Comparison of ENCODE assay signal across 16 cellular contexts in genomic region chr9:88791105-88791805, GRCh38.
A peak's percentile ranks its signal among the peaks of the same experiment; 100 is the strongest.
DNase-seq lines count a peak whose midpoint lies in the region; ATAC-seq, FAIRE-seq and TF ChIP-seq lines count a peak whose summit lies in the region.
"Had no signal": no experiment of that assay in that cellular context is flagged by ENCODE, and none has a peak within 500 bp of the region (broad histone marks: within the 10 kb centered on the region; RNA-seq: fewer than 3 reads in every experiment).

No MANE protein-coding gene starts in this region.

- no peak overlapping the region for H3K9ac ChIP-seq in keratinocyte (ENCODE audit: control insufficient read depth, extremely low read depth, insufficient read depth, low read length)
- H3K9ac ChIP-seq: neural progenitor cell, SK-N-SH had no signal

- DNase-seq in HFFc6 (peak; percentile 65), coronary artery (ENCODE audit: low spot score) (no peak), keratinocyte (ENCODE audit: low read depth, low spot score) (no peak), GM19238 (ENCODE audit: insufficient read length, low spot score) (no peak), HUDEP-2 (lab: John Stamatoyannopoulos, UW; ENCODE audit: unreplicated experiment in 76 of 76) (no peak)
- DNase-seq: activated CD4-positive, alpha-beta T cell treated with anti-CD3 and anti-CD28 coated beads, Interleukin-2, amount 50 U/mL, for 1 hour; activated naive CD4-positive, alpha-beta T cell treated with Interleukin-2 at 50 U/mL for 16 hours; CD4-positive, alpha-beta T cell; effector CD4-positive, alpha-beta T cell; SK-N-SH; stimulated activated naive CD4-positive, alpha-beta T cell had no signal

- no peaks in the 10 kb centered on the region for H4K20me1 ChIP-seq in keratinocyte (ENCODE audit: control insufficient read depth, extremely low read depth, insufficient read depth, low read length)

- H3K36me3 ChIP-seq in ACC112 (ENCODE audit: insufficient read depth, low read length) (no peaks in the 10 kb centered on the region), keratinocyte (ENCODE audit: control insufficient read depth in 2 of 2, extremely low read depth in 1 of 2, insufficient read depth in 2 of 2, low read length in 2 of 2) (no peaks in the 10 kb centered on the region)
- H3K36me3 ChIP-seq: neural progenitor cell had no signal

- no peak overlapping the region for H3K4me2 ChIP-seq in keratinocyte (ENCODE audit: control insufficient read depth, extremely low read depth, insufficient read depth, low read depth, low read length)
- H3K4me2 ChIP-seq: neural progenitor cell, SK-N-SH had no signal

- no peak for TF ChIP-seq CTCF in HFFc6 (IDR thresholded peaks at IDR 0.05)
- TF ChIP-seq CTCF in coronary artery (IDR thresholded peaks at IDR 0.05) = no peak
- no peak for TF ChIP-seq CTCF in keratinocyte (optimal IDR thresholded peaks at IDR 0.05 in 1 of 3, IDR thresholded peaks at IDR 0.05 in 1 of 3, conservative IDR thresholded peaks at IDR 0.05 in 1 of 3; ENCODE audit: extremely low read depth in 1 of 3, insufficient read depth in 2 of 3, low read length in 3 of 3)

- peaks cover 4% of the 10 kb centered on the region; the same call in 1 of the 2 replicates for H3K9me3 Mint-ChIP-seq in HFFc6
- H3K9me3 Mint-ChIP-seq: CD4-positive, alpha-beta T cell had no signal

- dilution Hi-C loops in keratinocyte (cut with MboI; ENCODE audit: extremely low pct_ligation_motif_present, low sequenced_read_pairs) = no loop called here

- H3K4me1 Mint-ChIP-seq in HFFc6 (ENCODE audit: low read depth) = peaks cover 29% of the 10 kb centered on the region

- H3K27me3 ChIP-seq in ACC112 (ENCODE audit: insufficient read depth, low read length) (no peaks in the 10 kb centered on the region), keratinocyte (ENCODE audit: control insufficient read depth, extremely low read depth, insufficient read depth, low read length) (no peaks in the 10 kb centered on the region)
- H3K27me3 ChIP-seq: neural progenitor cell had no signal

- peak; percentile 61 for FAIRE-seq in keratinocyte (lab: Jason Lieb, UNC)
- FAIRE-seq: islet of Langerhans had no signal

- ATAC-seq in GM19324 (IDR thresholded peaks at IDR 0.05; ENCODE audit: low FRiP score, unreplicated experiment) (no peak), GM21619 (IDR thresholded peaks at IDR 0.05; ENCODE audit: unreplicated experiment) (no peak)

- H3K4me3 ChIP-seq in ACC112 (ENCODE audit: low read depth, low read length) (no peak overlapping the region), coronary artery (no peak overlapping the region), keratinocyte (ENCODE audit: control insufficient read depth in 2 of 3, extremely low read depth in 1 of 3, insufficient read depth in 2 of 3, low read depth in 1 of 3, low read length in 3 of 3) (no peak overlapping the region)
- H3K4me3 ChIP-seq: neural progenitor cell had no signal

- no peaks in the 10 kb centered on the region for H3K36me3 Mint-ChIP-seq in HFFc6 (ENCODE audit: low read depth)
- H3K36me3 Mint-ChIP-seq: neural progenitor cell had no signal

- peaks cover 31% of the 10 kb centered on the region for H3K4me1 ChIP-seq in ACC112 (ENCODE audit: control insufficient read depth, insufficient read depth, low read length, unreplicated experiment)
- H3K4me1 ChIP-seq in keratinocyte (ENCODE audit: control insufficient read depth, extremely low read depth, insufficient read depth, low read length) = peaks cover 25% of the 10 kb centered on the region
- H3K4me1 ChIP-seq: neural progenitor cell had no signal

- no peak overlapping the region for H2AFZ ChIP-seq in ACC112 (ENCODE audit: low read length, unreplicated experiment)
- H2AFZ ChIP-seq in keratinocyte (ENCODE audit: control insufficient read depth, low read length) = no peak overlapping the region
- H2AFZ ChIP-seq: neural progenitor cell had no signal

- no peaks in the 10 kb centered on the region for H3K79me2 ChIP-seq in ACC112 (ENCODE audit: control insufficient read depth, insufficient read depth, low read length, unreplicated experiment)
- H3K79me2 ChIP-seq in keratinocyte (ENCODE audit: control insufficient read depth, insufficient read depth, low read length) = no peaks in the 10 kb centered on the region

- H3K9me1 ChIP-seq in keratinocyte (ENCODE audit: control insufficient read depth, extremely low read depth, insufficient read depth, low read length) = no peaks in the 10 kb centered on the region

- H3K27ac Mint-ChIP-seq in HFFc6 = peak overlapping the region; percentile 35; the same call in 1 of the 2 replicates
- H3K27ac Mint-ChIP-seq: CD4-positive, alpha-beta T cell; neural progenitor cell had no signal

- H3K4me3 Mint-ChIP-seq in HFFc6 = no peak overlapping the region
- H3K4me3 Mint-ChIP-seq: CD4-positive, alpha-beta T cell; neural progenitor cell had no signal

- no peaks in the 10 kb centered on the region; the same call in none of the 2 replicates for H3K27me3 Mint-ChIP-seq in HFFc6 (ENCODE audit: insufficient read depth)

- no peaks in the 10 kb centered on the region for H3K9me3 ChIP-seq in keratinocyte (ENCODE audit: control insufficient read depth, low read depth, low read length)
- H3K9me3 ChIP-seq: SK-N-SH had no signal

- H3K27ac ChIP-seq in ACC112 (ENCODE audit: low read depth, low read length) = peak overlapping the region; percentile 79
- H3K27ac ChIP-seq in coronary artery = peak overlapping the region; percentile 22 to 81
- H3K27ac ChIP-seq in keratinocyte (ENCODE audit: control insufficient read depth, insufficient read depth, low read length) = peak overlapping the region; percentile 37
- H3K27ac ChIP-seq: neural progenitor cell had no signal
